Comparison of ENCODE assay signal across 1 cellular context in the genomic region with DNA sequence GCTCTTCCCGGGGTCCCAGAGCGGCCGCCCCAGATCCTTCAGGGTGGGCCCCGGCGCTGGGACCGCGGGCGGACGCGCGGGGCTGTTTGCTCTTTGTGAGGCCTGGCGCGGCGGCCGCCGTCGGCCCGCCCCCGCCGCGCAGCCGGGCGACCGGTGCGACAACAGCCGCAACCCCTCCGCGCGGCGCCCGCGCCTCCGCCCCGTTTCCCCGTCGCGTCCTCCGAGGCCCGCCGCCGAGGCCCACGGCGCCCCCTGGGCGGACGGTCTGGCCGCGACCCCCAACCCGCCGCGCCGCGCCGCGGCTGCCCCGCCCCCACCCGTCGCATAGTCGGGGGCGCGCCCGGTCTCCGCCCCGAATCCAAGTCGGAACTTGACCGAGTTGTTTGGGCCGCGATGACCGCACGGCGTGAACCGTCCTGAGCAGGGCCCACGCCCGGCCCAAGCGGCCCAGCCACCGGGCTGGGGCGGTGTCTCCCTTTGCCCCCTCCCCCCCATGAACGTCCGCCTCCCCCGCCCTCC.
A peak's percentile ranks its signal among the peaks of the same experiment; 100 is the strongest.
TF ChIP-seq lines count a peak whose summit lies in the region.

No MANE protein-coding gene starts in this region.

TF ChIP-seq in GM12878, 131 proteins besides CTCF, POLR2A, EP300 and RAD21 (continued from another document):
- TF ChIP-seq, protein P1, sequence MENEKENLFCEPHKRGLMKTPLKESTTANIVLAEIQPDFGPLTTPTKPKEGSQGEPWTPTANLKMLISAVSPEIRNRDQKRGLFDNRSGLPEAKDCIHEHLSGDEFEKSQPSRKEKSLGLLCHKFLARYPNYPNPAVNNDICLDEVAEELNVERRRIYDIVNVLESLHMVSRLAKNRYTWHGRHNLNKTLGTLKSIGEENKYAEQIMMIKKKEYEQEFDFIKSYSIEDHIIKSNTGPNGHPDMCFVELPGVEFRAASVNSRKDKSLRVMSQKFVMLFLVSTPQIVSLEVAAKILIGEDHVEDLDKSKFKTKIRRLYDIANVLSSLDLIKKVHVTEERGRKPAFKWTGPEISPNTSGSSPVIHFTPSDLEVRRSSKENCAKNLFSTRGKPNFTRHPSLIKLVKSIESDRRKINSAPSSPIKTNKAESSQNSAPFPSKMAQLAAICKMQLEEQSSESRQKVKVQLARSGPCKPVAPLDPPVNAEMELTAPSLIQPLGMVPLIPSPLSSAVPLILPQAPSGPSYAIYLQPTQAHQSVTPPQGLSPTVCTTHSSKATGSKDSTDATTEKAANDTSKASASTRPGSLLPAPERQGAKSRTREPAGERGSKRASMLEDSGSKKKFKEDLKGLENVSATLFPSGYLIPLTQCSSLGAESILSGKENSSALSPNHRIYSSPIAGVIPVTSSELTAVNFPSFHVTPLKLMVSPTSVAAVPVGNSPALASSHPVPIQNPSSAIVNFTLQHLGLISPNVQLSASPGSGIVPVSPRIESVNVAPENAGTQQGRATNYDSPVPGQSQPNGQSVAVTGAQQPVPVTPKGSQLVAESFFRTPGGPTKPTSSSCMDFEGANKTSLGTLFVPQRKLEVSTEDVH (IDR thresholded peaks at IDR 0.05; ENCODE audit: low read depth, partially characterized antibody): no peak
- TF ChIP-seq POLR2AphosphoS5 (IDR thresholded peaks at IDR 0.05; ENCODE audit: low read length) (peak; percentile 58), BHLHE40 (IDR thresholded peaks at IDR 0.05; ENCODE audit: borderline replicate concordance in 1 of 2, low read depth in 2 of 2, low read length in 1 of 2) (peak in 1 of 2 experiments; percentile 24; a peak in 1 of 4 replicates), BCL11A (IDR thresholded peaks at IDR 0.05; ENCODE audit: low read depth, low read length) (no peak), JUND (IDR thresholded peaks at IDR 0.05; ENCODE audit: low read depth, low read length) (no peak), GATAD2B (conservative IDR thresholded peaks at IDR 0.05; ENCODE audit: low read depth) (peak; percentile 71; the same call in 1 of the 2 replicates), EGR1 (IDR thresholded peaks at IDR 0.05; ENCODE audit: borderline replicate concordance in 1 of 2, low read depth in 2 of 2, low read length in 2 of 2) (peak in 1 of 2 experiments; percentile 74; a peak in 1 of 3 replicates), PRDM15 (CRISPR knock-in tag; IDR thresholded peaks at IDR 0.05) (no peak), YY1 (IDR thresholded peaks at IDR 0.05; ENCODE audit: low read depth, low read length) (no peak), STAT3 (IDR thresholded peaks at IDR 0.05; ENCODE audit: low read depth, low read length) (no peak), ATF7 (IDR thresholded peaks at IDR 0.05; ENCODE audit: low read depth) (no peak), SMARCA5 (IDR thresholded peaks at IDR 0.05) (peak; percentile 71; the same call in 1 of the 2 replicates), PBX3 (IDR thresholded peaks at IDR 0.05; ENCODE audit: insufficient replicate concordance, low read depth, low read length) (no peak), NR2C1 (IDR thresholded peaks at IDR 0.05) (0 out of 2 replicates have a peak, but pooled peaks have one; percentile 21), EED (IDR thresholded peaks at IDR 0.05; ENCODE audit: low read depth) (no peak), TCF3 (IDR thresholded peaks at IDR 0.05; ENCODE audit: borderline replicate concordance, insufficient read depth, low read depth, low read length) (0 out of 2 replicates have a peak, but pooled peaks have one; percentile 0), CHD4 (IDR thresholded peaks at IDR 0.05) (no peak), BRCA1 (IDR thresholded peaks at IDR 0.05; ENCODE audit: low read depth, low read length) (no peak), USF2 (IDR thresholded peaks at IDR 0.05; ENCODE audit: borderline replicate concordance, low read depth, low read length) (no peak), ZNF207 (IDR thresholded peaks at IDR 0.05; ENCODE audit: borderline replicate concordance) (0 out of 2 replicates have a peak, but pooled peaks have one; percentile 1)
- TF ChIP-seq, protein P2, sequence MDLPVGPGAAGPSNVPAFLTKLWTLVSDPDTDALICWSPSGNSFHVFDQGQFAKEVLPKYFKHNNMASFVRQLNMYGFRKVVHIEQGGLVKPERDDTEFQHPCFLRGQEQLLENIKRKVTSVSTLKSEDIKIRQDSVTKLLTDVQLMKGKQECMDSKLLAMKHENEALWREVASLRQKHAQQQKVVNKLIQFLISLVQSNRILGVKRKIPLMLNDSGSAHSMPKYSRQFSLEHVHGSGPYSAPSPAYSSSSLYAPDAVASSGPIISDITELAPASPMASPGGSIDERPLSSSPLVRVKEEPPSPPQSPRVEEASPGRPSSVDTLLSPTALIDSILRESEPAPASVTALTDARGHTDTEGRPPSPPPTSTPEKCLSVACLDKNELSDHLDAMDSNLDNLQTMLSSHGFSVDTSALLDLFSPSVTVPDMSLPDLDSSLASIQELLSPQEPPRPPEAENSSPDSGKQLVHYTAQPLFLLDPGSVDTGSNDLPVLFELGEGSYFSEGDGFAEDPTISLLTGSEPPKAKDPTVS (IDR thresholded peaks at IDR 0.05; ENCODE audit: low read depth, low read length): no peak
- TF ChIP-seq, protein P3, sequence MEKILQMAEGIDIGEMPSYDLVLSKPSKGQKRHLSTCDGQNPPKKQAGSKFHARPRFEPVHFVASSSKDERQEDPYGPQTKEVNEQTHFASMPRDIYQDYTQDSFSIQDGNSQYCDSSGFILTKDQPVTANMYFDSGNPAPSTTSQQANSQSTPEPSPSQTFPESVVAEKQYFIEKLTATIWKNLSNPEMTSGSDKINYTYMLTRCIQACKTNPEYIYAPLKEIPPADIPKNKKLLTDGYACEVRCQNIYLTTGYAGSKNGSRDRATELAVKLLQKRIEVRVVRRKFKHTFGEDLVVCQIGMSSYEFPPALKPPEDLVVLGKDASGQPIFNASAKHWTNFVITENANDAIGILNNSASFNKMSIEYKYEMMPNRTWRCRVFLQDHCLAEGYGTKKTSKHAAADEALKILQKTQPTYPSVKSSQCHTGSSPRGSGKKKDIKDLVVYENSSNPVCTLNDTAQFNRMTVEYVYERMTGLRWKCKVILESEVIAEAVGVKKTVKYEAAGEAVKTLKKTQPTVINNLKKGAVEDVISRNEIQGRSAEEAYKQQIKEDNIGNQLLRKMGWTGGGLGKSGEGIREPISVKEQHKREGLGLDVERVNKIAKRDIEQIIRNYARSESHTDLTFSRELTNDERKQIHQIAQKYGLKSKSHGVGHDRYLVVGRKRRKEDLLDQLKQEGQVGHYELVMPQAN (conservative IDR thresholded peaks at IDR 0.05): no peak; the same call in 1 of the 2 replicates
TF ChIP-seq in GM12878: peak in this region for 10.
